29 cellular contexts compared by ENCODE assay signal in the genomic region with DNA sequence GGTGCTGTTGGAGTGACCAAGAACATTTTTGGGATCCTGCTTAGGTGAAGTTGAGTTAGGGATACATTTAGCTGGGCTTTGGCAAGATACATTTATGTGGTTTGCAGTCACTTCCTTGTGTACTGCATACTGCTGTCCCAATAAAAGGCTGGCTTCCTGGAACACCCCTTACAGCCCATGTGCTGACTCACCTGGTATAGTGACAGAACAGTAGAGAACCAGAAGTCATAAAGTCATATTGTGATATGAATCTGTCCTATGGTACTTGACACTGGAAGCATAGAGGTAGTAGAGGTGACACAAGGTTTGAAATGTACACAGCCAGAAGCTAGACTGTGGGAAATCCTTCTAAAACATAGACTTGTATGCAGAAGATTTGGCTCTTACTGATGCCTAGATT. TPM values are rescaled to one million over a fixed set of nuclear protein-coding genes. Genes with fewer than 3 reads are reported as not detected.
DNase-seq lines count a peak whose midpoint lies in the region; TF ChIP-seq lines count a peak whose summit lies in the region.
"Had no signal": no experiment of that assay in that cellular context is flagged by ENCODE, and none has a peak within 500 bp of the region (broad histone marks: within the 10 kb centered on the region; RNA-seq: fewer than 3 reads in every experiment).

No MANE protein-coding gene starts in this region.

- no peak overlapping the region for H3K4me3 Mint-ChIP-seq in HFFc6
- H3K4me3 Mint-ChIP-seq: activated naive CD8-positive, alpha-beta T cell treated with anti-CD3 and anti-CD28 coated beads, Interleukin-2, amount 10 ng/mL, durations not matched to agents 7 days and 5 days; CD4-positive, CD25-positive, alpha-beta regulatory T cell; dendritic cell treated with granulocyte-macrophage colony-stimulating factor and Interleukin-4, amounts not matched to agents 40 ng/mL and 50 ng/mL, for 4 days; mesothelial cell of epicardium; naive thymus-derived CD8-positive, alpha-beta T cell; stimulated activated naive CD8-positive, alpha-beta T cell treated with anti-CD3 and anti-CD28 coated beads, Interleukin-15, Interleukin-2, amounts not matched to agents 100 ng/mL and 50 ng/mL, for 24 hours; WTC11 had no signal

- no peaks in the 10 kb centered on the region; the same call in 1 of the 2 replicates for H3K9me3 Mint-ChIP-seq in HFFc6
- H3K9me3 Mint-ChIP-seq: activated naive CD8-positive, alpha-beta T cell treated with anti-CD3 and anti-CD28 coated beads, Interleukin-2, amount 10 ng/mL, durations not matched to agents 7 days and 5 days; activated T-helper 2 cell treated with anti-CD3 and anti-CD28 coated beads, Interferon-gamma antibody, Interleukin-2, Interleukin-4, amounts not matched to agents 10 μg/mL and 5 μg/mL and 100 μg/mL, durations not matched to agents 14 hours and 24 hours and 36 hours; dendritic cell treated with granulocyte-macrophage colony-stimulating factor and Interleukin-4, amounts not matched to agents 40 ng/mL and 50 ng/mL, for 4 days; stimulated activated naive CD8-positive, alpha-beta T cell treated with anti-CD3 and anti-CD28 coated beads, Interleukin-15, Interleukin-2, amounts not matched to agents 100 ng/mL and 50 ng/mL, for 24 hours had no signal

- no peak overlapping the region for H3K27ac Mint-ChIP-seq in HFFc6
- H3K27ac Mint-ChIP-seq: activated naive CD8-positive, alpha-beta T cell treated with anti-CD3 and anti-CD28 coated beads, Interleukin-2, amount 10 ng/mL, durations not matched to agents 7 days and 5 days; activated T-helper 2 cell treated with anti-CD3 and anti-CD28 coated beads, Interferon-gamma antibody, Interleukin-2, Interleukin-4, amounts not matched to agents 10 μg/mL and 5 μg/mL and 100 μg/mL, durations not matched to agents 14 hours and 24 hours and 36 hours; CD4-positive, CD25-positive, alpha-beta regulatory T cell; dendritic cell treated with granulocyte-macrophage colony-stimulating factor and Interleukin-4, amounts not matched to agents 40 ng/mL and 50 ng/mL, for 4 days; mesothelial cell of epicardium; naive thymus-derived CD8-positive, alpha-beta T cell; stimulated activated naive CD8-positive, alpha-beta T cell treated with anti-CD3 and anti-CD28 coated beads, Interleukin-15, Interleukin-2, amounts not matched to agents 100 ng/mL and 50 ng/mL, for 24 hours; WTC11 had no signal

- no peaks in the 10 kb centered on the region for H3K27me3 ChIP-seq in colonic mucosa
- H3K27me3 ChIP-seq in prostate gland (replicated peaks; ENCODE audit: insufficient read depth) = no peaks in the 10 kb centered on the region
- H3K27me3 ChIP-seq: ascending aorta, uterus had no signal

- H3K27ac ChIP-seq in colonic mucosa = peak overlapping the region; percentile 16
- H3K27ac ChIP-seq in prostate gland = no peak overlapping the region
- H3K27ac ChIP-seq: ascending aorta, thoracic aorta, uterus had no signal

- H3K27me3 Mint-ChIP-seq in HFFc6 (ENCODE audit: insufficient read depth) = peaks cover 15% of the 10 kb centered on the region

- no peak overlapping the region for H3K4me3 ChIP-seq in colonic mucosa
- no peak overlapping the region for H3K4me3 ChIP-seq in prostate gland
- H3K4me3 ChIP-seq: ascending aorta, thoracic aorta, uterus had no signal

- TF ChIP-seq CTCF in colonic mucosa (IDR thresholded peaks at IDR 0.05) = no peak
- no peak for TF ChIP-seq CTCF in prostate gland (IDR thresholded peaks at IDR 0.05)
- no peak for TF ChIP-seq CTCF in HFFc6 (IDR thresholded peaks at IDR 0.05)

- H3K4me1 ChIP-seq in colonic mucosa (no peaks in the 10 kb centered on the region), prostate gland (replicated peaks) (no peaks in the 10 kb centered on the region)
- H3K4me1 ChIP-seq: ascending aorta, uterus had no signal

- no peaks in the 10 kb centered on the region for H3K36me3 ChIP-seq in colonic mucosa
- no peaks in the 10 kb centered on the region for H3K36me3 ChIP-seq in prostate gland
- H3K36me3 ChIP-seq: ascending aorta, thoracic aorta, uterus had no signal

- no peaks in the 10 kb centered on the region; the same call in 1 of the 2 replicates for H3K36me3 Mint-ChIP-seq in HFFc6 (ENCODE audit: low read depth)
- H3K36me3 Mint-ChIP-seq: activated naive CD8-positive, alpha-beta T cell treated with anti-CD3 and anti-CD28 coated beads, Interleukin-2, amount 10 ng/mL, durations not matched to agents 7 days and 5 days; CD4-positive, CD25-positive, alpha-beta regulatory T cell; mesothelial cell of epicardium; WTC11 had no signal

- intact Hi-C loops in colonic mucosa (cut with DNase I) (no loop called here), prostate gland (cut with DNase I) (no loop called here)

- no peaks in the 10 kb centered on the region for H3K9me3 ChIP-seq in colonic mucosa
- H3K9me3 ChIP-seq in prostate gland = no peaks in the 10 kb centered on the region
- H3K9me3 ChIP-seq: ascending aorta, thoracic aorta, uterus had no signal

- no peak for TF ChIP-seq POLR2A in prostate gland (IDR thresholded peaks at IDR 0.05)

- no peaks in the 10 kb centered on the region for H3K4me1 Mint-ChIP-seq in HFFc6 (ENCODE audit: low read depth)
- H3K4me1 Mint-ChIP-seq: CD4-positive, CD25-positive, alpha-beta regulatory T cell; mesothelial cell of epicardium; naive thymus-derived CD8-positive, alpha-beta T cell; WTC11 had no signal

- no peak overlapping the region for H3K9ac ChIP-seq in colonic mucosa (ENCODE audit: low read depth in 2 of 2, low read length in 2 of 2)

- DNase-seq in DMS53 (lab: John Stamatoyannopoulos, UW) (peak; percentile 59), DMS53 treated with DMSO at 0.1 percent for 48 hours (lab: John Stamatoyannopoulos, UW; ENCODE audit: unreplicated experiment) (no peak), LoVo (ENCODE audit: low spot score) (peak; percentile 52), colonic mucosa (peak; percentile 62), prostate gland (ENCODE audit: low spot score) (peak; percentile 46), NCI-H187 treated with DMSO at 0.1 percent for 48 hours (lab: John Stamatoyannopoulos, UW) (no peak), NCI-H1417 treated with DMSO at 0.1 percent for 48 hours (lab: John Stamatoyannopoulos, UW) (no peak), HFFc6 (no peak)
- DNase-seq: 8988T; activated CD4-positive, alpha-beta T cell treated with anti-CD3 and anti-CD28 coated beads, Interleukin-2, amount 50 U/mL, for 1 hour; activated naive CD8-positive, alpha-beta T cell treated with anti-CD3 and anti-CD28 coated beads, Interleukin-2, amount 10 ng/mL, durations not matched to agents 7 days and 5 days; caudate nucleus; GDM1; KBM-7; naive thymus-derived CD8-positive, alpha-beta T cell; NCI-H1930; NCI-H526; nucleus accumbens; SHP77; T1000; uterus had no signal

RNA-seq across cellular contexts. Expression of gene SLC25A43, which starts 55.3 kb away (rescaled TPM):
- 10 to 100 TPM; 19.1 to 26.8 TPM for total RNA-seq in colonic mucosa
- total RNA-seq in prostate gland = 10 to 100 TPM in 1 of 2 donors, 1 to 10 TPM in 1; 7.4 to 15.3 TPM
- total RNA-seq in HFFc6 (2021; fragmentation: NEBNext Ultra II Directional; extraction: Animal tissue kit (Norgen Biotek cat#: 25700)) = 10 to 100 TPM; 19.4 to 26.0 (median 22.7) TPM

Comparison
In these comparisons a context has a peak if more than half of its experiments do, and no peak if none do; other contexts are left out.
1. DNase-seq: peak in DMS53 (single experiment), LoVo (single experiment), colonic mucosa (single experiment) and prostate gland (single experiment); none in DMS53 treated with DMSO at 0.1 percent for 48 hours (single experiment), NCI-H187 treated with DMSO at 0.1 percent for 48 hours (single experiment), NCI-H1417 treated with DMSO at 0.1 percent for 48 hours (single experiment) and HFFc6 (single experiment).